ENCODE assay signal across 24 cellular contexts in genomic region chr2:45772038-45772437, GRCh38.
A peak's percentile ranks its signal among the peaks of the same experiment; 100 is the strongest.
DNase-seq lines count a peak whose midpoint lies in the region; ATAC-seq and TF ChIP-seq lines count a peak whose summit lies in the region.
"Had no signal": no experiment of that assay in that cellular context is flagged by ENCODE, and none has a peak within 500 bp of the region (broad histone marks: within the 10 kb centered on the region; RNA-seq: fewer than 3 reads in every experiment).

No MANE protein-coding gene starts in this region.

- no peak for DNase-seq in IMR-90
- DNase-seq in glutamatergic neuron, result no peak
- no peak for DNase-seq in CD4-positive, alpha-beta memory T cell
- DNase-seq in BE2C, result no peak
- DNase-seq: ACHN; activated CD8-positive, alpha-beta T cell treated with anti-CD3 and anti-CD28 coated beads for 36 hours; activated effector memory CD4-positive, alpha-beta T cell treated with Interleukin-2 at 50 U/mL for 16 hours; activated naive CD8-positive, alpha-beta T cell treated with anti-CD3 and anti-CD28 coated beads, Interleukin-2, amount 10 ng/mL, durations not matched to agents 7 days and 5 days; COR-L47; effector CD4-positive, alpha-beta T cell; H7; KG1; NCI-H1694 treated with DMSO at 0.1 percent for 48 hours; NCI-H446; NCI-H748 treated with DMSO at 0.1 percent for 48 hours; SHP77 treated with DMSO at 0.1 percent for 48 hours; stimulated activated naive CD4-positive, alpha-beta T cell treated with Interleukin-2 at 50 U/mL for 16 hours; T-helper 9 cell had no signal

- H2BK15ac ChIP-seq in IMR-90 (ENCODE audit: low read depth, low read length), result no peak overlapping the region

- H4K5ac ChIP-seq in IMR-90 (ENCODE audit: low read depth, low read length), result no peak overlapping the region; the same call in 1 of the 2 replicates

- peaks cover 62% of the 10 kb centered on the region for H3K4me1 Mint-ChIP-seq in glutamatergic neuron (ENCODE audit: low read depth, unreplicated experiment)
- peaks cover 0 to 1% (median 0%) of the 10 kb centered on the region in 4 donors for H3K4me1 Mint-ChIP-seq in CD4-positive, alpha-beta memory T cell
- H3K4me1 Mint-ChIP-seq: activated naive CD8-positive, alpha-beta T cell treated with anti-CD3 and anti-CD28 coated beads, Interleukin-2, amount 10 ng/mL, durations not matched to agents 7 days and 5 days had no signal

- no peak overlapping the region for H3K18ac ChIP-seq in IMR-90 (ENCODE audit: low read depth, low read length)

- peaks cover 15% of the 10 kb centered on the region for H3K27me3 Mint-ChIP-seq in glutamatergic neuron (ENCODE audit: unreplicated experiment)
- no peaks in the 10 kb centered on the region for H3K27me3 Mint-ChIP-seq in CD4-positive, alpha-beta memory T cell
- H3K27me3 Mint-ChIP-seq: activated CD8-positive, alpha-beta T cell treated with anti-CD3 and anti-CD28 coated beads for 36 hours had no signal

- H2BK120ac ChIP-seq in IMR-90 (ENCODE audit: low read depth, low read length), result no peak overlapping the region

- peak overlapping the region; percentile 66 for H2AK5ac ChIP-seq in IMR-90 (ENCODE audit: low read depth, low read length)

- no peak overlapping the region for H3K4ac ChIP-seq in IMR-90 (ENCODE audit: low read depth, low read length)

- H3K36me3 ChIP-seq in BLaER1 (peaks cover 27% of the 10 kb centered on the region), IMR-90 (ENCODE audit: control insufficient read depth, insufficient read depth, low read length) (no peaks in the 10 kb centered on the region), rectal smooth muscle tissue (ENCODE audit: control insufficient read depth, insufficient read depth, low read length) (no peaks in the 10 kb centered on the region), BE2C (peaks cover 3% of the 10 kb centered on the region; the same call in 1 of the 2 replicates)
- H3K36me3 ChIP-seq in CD4-positive, alpha-beta memory T cell (ENCODE audit: insufficient read depth, low read length), result no peaks in the 10 kb centered on the region

- CTCF ChIA-PET in IMR-90 (lab: Yijun Ruan, JAX), result no interaction called here
- CTCF ChIA-PET in CD4-positive, alpha-beta memory T cell (lab: Charles Lee; ENCODE audit: partially characterized antibody), result no interaction called here

- peak overlapping the region; percentile 97 for H3K27ac Mint-ChIP-seq in glutamatergic neuron (ENCODE audit: unreplicated experiment)
- H3K27ac Mint-ChIP-seq in CD4-positive, alpha-beta memory T cell, result no peak overlapping the region
- H3K27ac Mint-ChIP-seq: activated CD8-positive, alpha-beta T cell treated with anti-CD3 and anti-CD28 coated beads for 36 hours; activated naive CD8-positive, alpha-beta T cell treated with anti-CD3 and anti-CD28 coated beads, Interleukin-2, amount 10 ng/mL, durations not matched to agents 7 days and 5 days had no signal

- TF ChIP-seq CTCF in IMR-90 (conservative IDR thresholded peaks at IDR 0.05; ENCODE audit: low read depth, low read length) (no peak), glutamatergic neuron (IDR thresholded peaks at IDR 0.05; ENCODE audit: partially characterized antibody, unreplicated experiment) (no peak), BE2C (IDR thresholded peaks at IDR 0.05; ENCODE audit: low read depth, low read length) (no peak)

- H4K91ac ChIP-seq in IMR-90 (ENCODE audit: insufficient read depth, low read depth, low read length), result no peak overlapping the region

- H3K9me3 ChIP-seq in BLaER1 (no peaks in the 10 kb centered on the region), IMR-90 (ENCODE audit: control insufficient read depth, insufficient read depth, low read length) (no peaks in the 10 kb centered on the region), BE2C (no peaks in the 10 kb centered on the region)
- no peaks in the 10 kb centered on the region for H3K9me3 ChIP-seq in CD4-positive, alpha-beta memory T cell (ENCODE audit: control insufficient read depth in 1 of 2, low read length in 2 of 2)
- H3K9me3 ChIP-seq: testis had no signal

- no peak overlapping the region for H3K4me3 ChIP-seq in BLaER1
- H3K4me3 ChIP-seq in IMR-90 (ENCODE audit: insufficient read depth, low read depth, low read length), result no peak overlapping the region
- no peak overlapping the region for H3K4me3 ChIP-seq in rectal smooth muscle tissue (ENCODE audit: low read length)
- H3K4me3 ChIP-seq in CD4-positive, alpha-beta memory T cell (ENCODE audit: low read length in 2 of 2), result no peak overlapping the region
- no peak overlapping the region for H3K4me3 ChIP-seq in BE2C (ENCODE audit: low read depth, low read length)
- H3K4me3 ChIP-seq: testis had no signal

- H3K9ac ChIP-seq in BLaER1 (no peak overlapping the region), IMR-90 (ENCODE audit: low read depth, low read length) (no peak overlapping the region), rectal smooth muscle tissue (ENCODE audit: low read length) (no peak overlapping the region)

- no peak overlapping the region for H2AFZ ChIP-seq in IMR-90 (replicated peaks; ENCODE audit: low read length, poor library complexity)

- WGBS in IMR-90 (ENCODE audit: extremely low coverage in 2 of 2, insufficient read length in 1 of 2), 2 experiments, result no CpG with 5 or more reads among the region's 2 CpGs

- H3K4me2 ChIP-seq in BLaER1, result peak overlapping the region; percentile 91
- no peak overlapping the region for H3K4me2 ChIP-seq in IMR-90 (ENCODE audit: low read depth, low read length)

- 0 out of 2 replicates have a peak overlapping the region, but pooled peaks have one; percentile 45 for H3K23ac ChIP-seq in IMR-90 (ENCODE audit: low read depth, low read length)

- no peak overlapping the region; the same call in 1 of the 2 replicates for H3K27ac ChIP-seq in BLaER1
- no peak overlapping the region for H3K27ac ChIP-seq in IMR-90 (ENCODE audit: insufficient read depth, low read length)
- H3K27ac ChIP-seq in rectal smooth muscle tissue (ENCODE audit: low read depth, low read length), result peak overlapping the region; percentile 75
- no peak overlapping the region for H3K27ac ChIP-seq in CD4-positive, alpha-beta memory T cell (ENCODE audit: low read depth, low read length)
- H3K27ac ChIP-seq: epithelial cell of prostate had no signal

- no peak overlapping the region for H4K8ac ChIP-seq in IMR-90 (ENCODE audit: low read depth in 2 of 2, low read length in 2 of 2)

- intact Hi-C loops in IMR-90 (cut with micrococcal nuclease), result no loop called here
- intact Hi-C loops in CD4-positive, alpha-beta memory T cell (cut with micrococcal nuclease), result no loop called here

- peaks cover 100% of the 10 kb centered on the region for H4K20me1 ChIP-seq in BLaER1
- H4K20me1 ChIP-seq in IMR-90 (ENCODE audit: insufficient read depth, low read length), result peaks cover 7% of the 10 kb centered on the region; the same call in 1 of the 2 replicates

- in situ Hi-C loops in IMR-90 (cut with MboI; ENCODE audit: low sequenced_read_pairs), result loop anchor here (10.0 kb wide), 1 partner anchor 163 kb away; no protein-coding TSS in a partner anchor

- no peaks in the 10 kb centered on the region for H3K27me3 ChIP-seq in BLaER1
- no peaks in the 10 kb centered on the region for H3K27me3 ChIP-seq in IMR-90 (ENCODE audit: control insufficient read depth, insufficient read depth, low read length)
- H3K27me3 ChIP-seq in rectal smooth muscle tissue (ENCODE audit: control insufficient read depth, insufficient read depth, low read length), result no peaks in the 10 kb centered on the region
- H3K27me3 ChIP-seq in CD4-positive, alpha-beta memory T cell (ENCODE audit: insufficient read depth, low read length), result no peaks in the 10 kb centered on the region
- H3K27me3 ChIP-seq in BE2C, result no peaks in the 10 kb centered on the region
- H3K27me3 ChIP-seq: testis had no signal

- no peak overlapping the region for H2BK5ac ChIP-seq in IMR-90 (ENCODE audit: low read depth, low read length, poor library complexity, severe bottlenecking)

- dilution Hi-C loops in IMR-90 (cut with HindIII; ENCODE audit: low sequenced_read_pairs, unreplicated experiment), result no loop called here

- POLR2A ChIA-PET in IMR-90 (lab: Charles Lee; ENCODE audit: unreplicated experiment), result no interaction called here
- POLR2A ChIA-PET in CD4-positive, alpha-beta memory T cell (lab: Charles Lee; ENCODE audit: partially characterized antibody), result no interaction called here

- peaks cover 18% of the 10 kb centered on the region for H3K9me3 Mint-ChIP-seq in glutamatergic neuron (ENCODE audit: unreplicated experiment)
- no peaks in the 10 kb centered on the region for H3K9me3 Mint-ChIP-seq in CD4-positive, alpha-beta memory T cell
- H3K9me3 Mint-ChIP-seq: activated CD8-positive, alpha-beta T cell treated with anti-CD3 and anti-CD28 coated beads for 36 hours; activated naive CD8-positive, alpha-beta T cell treated with anti-CD3 and anti-CD28 coated beads, Interleukin-2, amount 10 ng/mL, durations not matched to agents 7 days and 5 days had no signal

- peaks cover 18 to 23% of the 10 kb centered on the region in 2 experiments for H3K79me1 ChIP-seq in IMR-90 (ENCODE audit: low read depth in 1 of 2, low read length in 2 of 2)

- H3K4me1 ChIP-seq in BLaER1 (peaks cover 100% of the 10 kb centered on the region), IMR-90 (ENCODE audit: control insufficient read depth, insufficient read depth, low read length) (peaks cover 8% of the 10 kb centered on the region; the same call in 1 of the 2 replicates), rectal smooth muscle tissue (ENCODE audit: control insufficient read depth, insufficient read depth, low read length) (peaks cover 10% of the 10 kb centered on the region), BE2C (peaks cover 39% of the 10 kb centered on the region)
- no peaks in the 10 kb centered on the region for H3K4me1 ChIP-seq in CD4-positive, alpha-beta memory T cell (ENCODE audit: insufficient read depth, low read length)
- H3K4me1 ChIP-seq: testis had no signal

- H3K14ac ChIP-seq in IMR-90 (replicated peaks; ENCODE audit: low read depth, low read length), result no peak overlapping the region; the same call in 1 of the 2 replicates

- no peak for ATAC-seq in IMR-90 (ENCODE audit: low read depth)
- no peak for ATAC-seq in GM18868 (IDR thresholded peaks at IDR 0.05; ENCODE audit: unreplicated experiment)
- ATAC-seq: activated CD8-positive, alpha-beta T cell treated with anti-CD3 and anti-CD28 coated beads for 36 hours; Panc1 had no signal

- H3K4me3 Mint-ChIP-seq in glutamatergic neuron (ENCODE audit: unreplicated experiment), result peak overlapping the region; percentile 3
- no peak overlapping the region for H3K4me3 Mint-ChIP-seq in CD4-positive, alpha-beta memory T cell
- H3K4me3 Mint-ChIP-seq: activated CD8-positive, alpha-beta T cell treated with anti-CD3 and anti-CD28 coated beads for 36 hours; activated naive CD8-positive, alpha-beta T cell treated with anti-CD3 and anti-CD28 coated beads, Interleukin-2, amount 10 ng/mL, durations not matched to agents 7 days and 5 days had no signal

- H2BK20ac ChIP-seq in IMR-90 (ENCODE audit: low read depth, low read length), result no peak overlapping the region

- H3K36me3 Mint-ChIP-seq in glutamatergic neuron (ENCODE audit: unreplicated experiment), result no peaks in the 10 kb centered on the region
- H3K36me3 Mint-ChIP-seq in CD4-positive, alpha-beta memory T cell, result no peaks in the 10 kb centered on the region
- H3K36me3 Mint-ChIP-seq: activated naive CD8-positive, alpha-beta T cell treated with anti-CD3 and anti-CD28 coated beads, Interleukin-2, amount 10 ng/mL, durations not matched to agents 7 days and 5 days had no signal

- H3K9me1 ChIP-seq in IMR-90 (ENCODE audit: insufficient read depth, low read length), result 0 out of 2 replicates have a peak, but pooled peaks cover 13% of the 10 kb centered on the region

- TF ChIP-seq RAD21 in IMR-90 (IDR thresholded peaks at IDR 0.05; ENCODE audit: low read length), result no peak

- no peak for TF ChIP-seq POLR2A in IMR-90 (IDR thresholded peaks at IDR 0.05; ENCODE audit: low read depth, low read length)

- BruUV-seq in IMR-90 (replicated peaks; lab: Mats Ljungman, UMichigan), result no TSS peak

- H3K56ac ChIP-seq in IMR-90 (ENCODE audit: extremely low read depth, insufficient read depth, low read length), result no peak overlapping the region

- H2AK9ac ChIP-seq in IMR-90 (replicated peaks; ENCODE audit: low read depth, low read length, poor library complexity), result no peak overlapping the region
